Comparison of ENCODE assay signal across 8 cellular contexts in the genomic region with DNA sequence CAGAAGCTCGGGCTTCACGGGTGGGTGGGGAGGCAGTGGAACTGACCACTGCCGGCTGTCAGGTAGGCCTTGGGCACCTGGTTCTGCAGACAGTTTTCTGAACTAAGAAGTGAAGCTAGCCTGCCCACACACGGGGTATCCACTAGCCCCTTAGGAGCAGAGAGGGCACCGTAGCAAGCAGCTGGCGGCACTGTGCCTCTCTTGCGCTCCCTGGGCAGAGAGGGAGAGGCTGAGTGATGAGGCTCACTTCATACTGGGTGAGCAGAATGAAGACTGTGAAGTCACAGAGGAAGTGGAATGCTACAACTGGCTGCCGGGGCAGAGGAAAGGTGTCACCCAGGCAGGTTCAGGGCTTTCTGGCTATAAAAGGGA. TPM values are rescaled to one million over a fixed set of nuclear protein-coding genes. Genes with fewer than 3 reads are reported as not detected.
DNase-seq lines count a peak whose midpoint lies in the region; ATAC-seq, FAIRE-seq and TF ChIP-seq lines count a peak whose summit lies in the region.

No MANE protein-coding gene starts in this region.

- WGBS in GM23248 (ENCODE audit: low coverage in 1 of 2, low lambda C conversion rate in 2 of 2, missing lambda C conversion rate in 2 of 2), 2 experiments = 34 to 37% methylated on average over 7 to 8 of the region's 8 CpGs
- 37% methylated on average over 7 of the region's 8 CpGs; no CpG with 5 or more reads in 1 of the 2 experiments for WGBS in H1 (ENCODE audit: extremely low coverage in 1 of 2, insufficient coverage in 1 of 2, insufficient read length in 1 of 2, insufficient replicate concordance in 2 of 2, low coverage in 1 of 2, low lambda C conversion rate in 2 of 2, missing lambda C conversion rate in 1 of 2), 2 experiments

- no peak for TF ChIP-seq EP300 in H1 (IDR thresholded peaks at IDR 0.05; ENCODE audit: borderline replicate concordance in 1 of 2, low read depth in 2 of 2, low read length in 2 of 2)

- intact Hi-C loops in gastrocnemius medialis (cut with DNase I; ENCODE audit: low total_unique reads) = no loop called here

- DNase-seq in GM23248 = no peak
- no peak for DNase-seq in H1 (ENCODE audit: low read depth in 1 of 2, low spot score in 2 of 2)
- no peak for DNase-seq in gastrocnemius medialis
- no peak for DNase-seq in NCI-H524 treated with DMSO at 0.1 percent for 48 hours (lab: John Stamatoyannopoulos, UW)
- no peak for DNase-seq in KG1 (lab: John Stamatoyannopoulos, UW)

- H2BK120ac ChIP-seq in H1 (replicated peaks; ENCODE audit: low read depth, low read length) = no peak overlapping the region

- CTCF ChIA-PET in H1 (lab: Charles Lee; ENCODE audit: partially characterized antibody) = interaction anchor here (0.7 to 1.5 kb wide), 4 partner anchors 19 to 214 kb away, joined by 3 to 4 read pairs (median 3); no protein-coding TSS in a partner anchor

- in situ Hi-C loops in GM23248 (cut with MboI) = no loop called here
- in situ Hi-C loops in gastrocnemius medialis (cut with MboI; ENCODE audit: low sequenced_read_pairs in 4 of 4) = no loop called here

- H3K79me1 ChIP-seq in H1 (ENCODE audit: low read depth, low read length) = peaks cover 2% of the 10 kb centered on the region; the same call in 1 of the 2 replicates

- H3K56ac ChIP-seq in H1 (replicated peaks; ENCODE audit: insufficient read length, low read depth, low read length) = no peak overlapping the region

- H3K4me1 ChIP-seq in GM23248 (ENCODE audit: insufficient read depth) (peaks cover 9% of the 10 kb centered on the region; the same call in 1 of the 2 replicates), H1 (replicated peaks in 1 of 4; ENCODE audit: control insufficient read depth in 3 of 4, insufficient read depth in 4 of 4, low read length in 3 of 4) (peaks cover under 1 to 9% (median 3%) of the 10 kb centered on the region in 4 experiments), gastrocnemius medialis (peaks cover 19 to 23% of the 10 kb centered on the region in 2 donors)

- no peak overlapping the region for H2BK20ac ChIP-seq in H1 (ENCODE audit: low read length)

- no peak for TF ChIP-seq CTCF in WI38 (IDR thresholded peaks at IDR 0.05; ENCODE audit: low read depth, low read length)
- no peak for TF ChIP-seq CTCF in H1 (IDR thresholded peaks at IDR 0.05; ENCODE audit: control extremely low read depth in 1 of 3, insufficient read depth in 1 of 3, low read depth in 1 of 3, low read length in 3 of 3)
- no peak for TF ChIP-seq CTCF in gastrocnemius medialis (IDR thresholded peaks at IDR 0.05 in 4 of 5, conservative IDR thresholded peaks at IDR 0.05 in 1 of 5)

- peaks cover 19% of the 10 kb centered on the region; the same call in 1 of the 2 replicates for H3K23me2 ChIP-seq in H1 (ENCODE audit: low read depth, low read length)

- no peak overlapping the region for H2BK15ac ChIP-seq in H1 (ENCODE audit: low read length)

- no peak overlapping the region for H3K14ac ChIP-seq in H1 (ENCODE audit: insufficient read length)

- 0 out of 2 replicates have a peak overlapping the region, but pooled peaks have one; percentile 27 for H2BK12ac ChIP-seq in H1 (ENCODE audit: low read depth, low read length)

- FAIRE-seq in H1 (lab: Jason Lieb, UNC) = no peak

- H4K91ac ChIP-seq in H1 (replicated peaks; ENCODE audit: insufficient read length, low read length) = no peak overlapping the region

- H3K18ac ChIP-seq in H1 (ENCODE audit: extremely low read depth, low read length) = 0 out of 2 replicates have a peak overlapping the region, but pooled peaks have one; percentile 51

- no peak overlapping the region for H4K8ac ChIP-seq in H1 (ENCODE audit: extremely low read depth, insufficient read depth, low read length)

- H2AFZ ChIP-seq in GM23248 = peak overlapping the region; percentile 95
- peak overlapping the region; percentile 16 for H2AFZ ChIP-seq in H1 (ENCODE audit: low read length)

- H3K4me3 ChIP-seq in GM23248 (peak overlapping the region; percentile 66; the same call in 1 of the 2 replicates), WI38 (ENCODE audit: low read depth, low read length) (peak overlapping the region; percentile 56), H1 (ENCODE audit: extremely low read depth in 1 of 4, insufficient read depth in 2 of 4, low read depth in 3 of 4, low read length in 4 of 4) (peak overlapping the region; percentile 40 to 64 (median 62)), gastrocnemius medialis (peak overlapping the region; percentile 52 to 61 (median 56))

- no peaks in the 10 kb centered on the region for H3K9me2 ChIP-seq in GM23248 (ENCODE audit: insufficient read depth)

- H3K4me2 ChIP-seq in GM23248 (ENCODE audit: unreplicated experiment) (no peak overlapping the region), H1 (ENCODE audit: insufficient read depth in 1 of 2, low read depth in 2 of 2, low read length in 2 of 2) (peak overlapping the region; percentile 81 to 82)

- no peak overlapping the region for H2BK5ac ChIP-seq in H1 (ENCODE audit: low read depth, low read length)

- POLR2A ChIA-PET in H1 (lab: Charles Lee; ENCODE audit: partially characterized antibody) = interaction anchor here (1.1 to 3.1 kb wide), 3 partner anchors 10 to 124 kb away, joined by 4 to 26 read pairs (median 4); partner anchors contain the start of gene NCAPH

- no peak overlapping the region for H3K4ac ChIP-seq in H1 (replicated peaks; ENCODE audit: insufficient read length, low read depth, low read length)

- H3K79me2 ChIP-seq in GM23248 (ENCODE audit: insufficient read depth) = no peaks in the 10 kb centered on the region
- H3K79me2 ChIP-seq in H1 (ENCODE audit: control insufficient read depth in 1 of 2, insufficient read depth in 2 of 2, low read length in 2 of 2) = no peaks in the 10 kb centered on the region

- TF ChIP-seq POLR2A in H1 (IDR thresholded peaks at IDR 0.05; ENCODE audit: control extremely low read depth in 1 of 2, low read depth in 2 of 2, low read length in 2 of 2) (no peak), gastrocnemius medialis (IDR thresholded peaks at IDR 0.05) (no peak)

- H3K9ac ChIP-seq in GM23248 (no peak overlapping the region), H1 (replicated peaks in 1 of 4; ENCODE audit: extremely low read depth in 1 of 4, low read depth in 3 of 4, low read length in 3 of 4) (peak overlapping the region in 1 of 4 experiments; percentile 26; a peak in 1 of 7 replicates)

- peaks cover 7% of the 10 kb centered on the region; the same call in 1 of the 2 replicates for H3F3A ChIP-seq in GM23248 (ENCODE audit: insufficient read depth)

- H3K27me3 ChIP-seq in GM23248 (replicated peaks; ENCODE audit: insufficient read depth) (peaks cover 24% of the 10 kb centered on the region; the same call in 1 of the 2 replicates), H1 (replicated peaks in 1 of 4; ENCODE audit: control insufficient read depth in 3 of 4, extremely low read depth in 1 of 4, insufficient read depth in 3 of 4, low read length in 3 of 4) (peaks cover under 1 to 32% (median 22%) of the 10 kb centered on the region in 4 experiments), gastrocnemius medialis (peaks cover 38 to 49% (median 45%) of the 10 kb centered on the region in 3 donors)

- ATAC-seq in gastrocnemius medialis = no peak
- ATAC-seq in GM21515 (IDR thresholded peaks at IDR 0.05; ENCODE audit: unreplicated experiment) = no peak
- ATAC-seq in HG03045 (IDR thresholded peaks at IDR 0.05; ENCODE audit: unreplicated experiment) = no peak

- H4K20me1 ChIP-seq in GM23248 (ENCODE audit: insufficient read depth) = no peaks in the 10 kb centered on the region
- H4K20me1 ChIP-seq in H1 (replicated peaks in 1 of 2; ENCODE audit: control insufficient read depth in 1 of 2, insufficient read depth in 2 of 2, low read length in 2 of 2) = no peaks in the 10 kb centered on the region

- no peak overlapping the region for H2AK5ac ChIP-seq in H1 (ENCODE audit: low read depth, low read length)

- TF ChIP-seq RAD21 in H1 (IDR thresholded peaks at IDR 0.05 in 1 of 2, conservative IDR thresholded peaks at IDR 0.05 in 1 of 2; ENCODE audit: low read depth in 2 of 2, low read length in 2 of 2) = no peak

- no peak overlapping the region for H4K5ac ChIP-seq in H1 (ENCODE audit: insufficient read length, low read depth, low read length)

- H3K9me3 ChIP-seq in GM23248 (ENCODE audit: low read depth) (no peaks in the 10 kb centered on the region), H1 (ENCODE audit: insufficient read depth in 2 of 2, low read depth in 1 of 2, low read length in 1 of 2) (no peaks in the 10 kb centered on the region), gastrocnemius medialis (no peaks in the 10 kb centered on the region)

- no peak overlapping the region for H3K23ac ChIP-seq in H1 (ENCODE audit: insufficient read length)

- H3K36me3 ChIP-seq in GM23248 (ENCODE audit: low read depth) (no peaks in the 10 kb centered on the region), H1 (ENCODE audit: control insufficient read depth in 2 of 4, insufficient read depth in 4 of 4, low read length in 3 of 4) (peaks cover 0 to 4% (median 2%) of the 10 kb centered on the region in 4 experiments; a peak in 3 of 8 replicates), gastrocnemius medialis (no peaks in the 10 kb centered on the region)

- H3K27ac ChIP-seq in GM23248 (no peak overlapping the region), H1 (ENCODE audit: low read depth, low read length) (no peak overlapping the region), gastrocnemius medialis (peak overlapping the region in 3 of 4 donors; percentile 48 to 61 (median 50))

RNA-seq across cellular contexts. Expression of gene ITPRIPL1, which starts 0.8 kb away (rescaled TPM):
- total RNA-seq in GM23248 (2014; rRNA removed; shearing (Covaris generic)) = 0.25 and 0.32 TPM in 2 replicates
- polyA plus RNA-seq in GM23248 (2016; fragmentation: Nextera tagmentation; extraction: Ambion mirVana) = 0.06 and 0.19 TPM in 2 replicates
- total RNA-seq in H1 (2021; fragmentation: NEBNext Ultra II Directional; extraction: Animal tissue kit (Norgen Biotek cat#: 25700)) = 16.1 and 17.1 TPM in 2 replicates
- polyA plus RNA-seq in H1 (2011; rRNA removed) = 10.6 and 11.7 TPM in 2 replicates
- 9.4 TPM for polyA plus RNA-seq in H1 (2011; cell fraction: cytosol; rRNA removed)
- 9.1 TPM for polyA plus RNA-seq in H1 (2011; cell fraction: nucleus; rRNA removed)
- 9.1 to 12.1 TPM (median 10.8 TPM) in 4 replicates for polyA plus RNA-seq in H1 (2012, experiment 1 of 2)
- 8.0 TPM for polyA plus RNA-seq in H1 (2012, experiment 2 of 2)
- polyA plus RNA-seq in H1 (2013, experiment 1 of 2) = 12.0 TPM
- 12.6 TPM for polyA plus RNA-seq in H1 (2013, experiment 2 of 2)
- 13.1 and 15.6 TPM in 2 replicates for polyA minus RNA-seq in H1 (2011; rRNA and poly(A)+ RNA removed)
- polyA minus RNA-seq in H1 (2011; cell fraction: cytosol; rRNA and poly(A)+ RNA removed) = 7.6 TPM
- 7.1 TPM for polyA minus RNA-seq in H1 (2011; cell fraction: nucleus; rRNA and poly(A)+ RNA removed)
- 1 to 10 TPM in 1 of 4 donors, under 1 TPM in 2, not detected in 1; 0.75 to 2.1 (median 0.82) TPM for total RNA-seq in gastrocnemius medialis

RNA-seq across cellular contexts. Expression of gene NCAPH, which starts 9.7 kb away (rescaled TPM):
- 2.9 and 6.8 TPM in 2 replicates for total RNA-seq in GM23248 (2014; rRNA removed; shearing (Covaris generic))
- polyA plus RNA-seq in GM23248 (2016; fragmentation: Nextera tagmentation; extraction: Ambion mirVana) (8.0 and 8.6 TPM in 2 replicates), H1 (2011; rRNA removed) (43.8 and 46.6 TPM in 2 replicates)
- total RNA-seq in H1 (2021; fragmentation: NEBNext Ultra II Directional; extraction: Animal tissue kit (Norgen Biotek cat#: 25700)) = 55.7 and 63.1 TPM in 2 replicates
- 46.7 TPM for polyA plus RNA-seq in H1 (2011; cell fraction: cytosol; rRNA removed)
- 41.8 TPM for polyA plus RNA-seq in H1 (2011; cell fraction: nucleus; rRNA removed)
- 46.3 to 53.8 TPM (median 50.9 TPM) in 4 replicates for polyA plus RNA-seq in H1 (2012, experiment 1 of 2)
- polyA plus RNA-seq in H1 (2012, experiment 2 of 2) = 17.3 TPM
- polyA plus RNA-seq in H1 (2013, experiment 1 of 2) = 38.4 TPM
- 37.9 TPM for polyA plus RNA-seq in H1 (2013, experiment 2 of 2)
- 45.3 and 46.0 TPM in 2 replicates for polyA minus RNA-seq in H1 (2011; rRNA and poly(A)+ RNA removed)
- polyA minus RNA-seq in H1 (2011; cell fraction: cytosol; rRNA and poly(A)+ RNA removed) = 31.8 TPM
- polyA minus RNA-seq in H1 (2011; cell fraction: nucleus; rRNA and poly(A)+ RNA removed) = 27.8 TPM
- total RNA-seq in gastrocnemius medialis = 1 to 10 TPM in 1 of 4 donors, under 1 TPM in 3; 0.38 to 2.1 (median 0.54) TPM

RNA-seq across cellular contexts. Expression of gene SNRNP200, which starts 20.5 kb away (rescaled TPM):
- total RNA-seq in GM23248 (2014; rRNA removed; shearing (Covaris generic)) = 30.6 and 34.2 TPM in 2 replicates
- 40.5 and 41.8 TPM in 2 replicates for polyA plus RNA-seq in GM23248 (2016; fragmentation: Nextera tagmentation; extraction: Ambion mirVana)
- 190 and 199 TPM in 2 replicates for total RNA-seq in H1 (2021; fragmentation: NEBNext Ultra II Directional; extraction: Animal tissue kit (Norgen Biotek cat#: 25700))
- polyA plus RNA-seq in H1 (2011; rRNA removed) = 289 and 302 TPM in 2 replicates
- polyA plus RNA-seq in H1 (2011; cell fraction: cytosol; rRNA removed) = 285 TPM
- polyA plus RNA-seq in H1 (2011; cell fraction: nucleus; rRNA removed) = 577 TPM
- polyA plus RNA-seq in H1 (2012, experiment 1 of 2) = 182 to 258 TPM (median 247 TPM) in 4 replicates
- polyA plus RNA-seq in H1 (2012, experiment 2 of 2) = 34.1 TPM
- polyA plus RNA-seq in H1 (2013, experiment 1 of 2) = 88.0 TPM
- 74.0 TPM for polyA plus RNA-seq in H1 (2013, experiment 2 of 2)
- polyA minus RNA-seq in H1 (2011; rRNA and poly(A)+ RNA removed) = 522 and 583 TPM in 2 replicates
- polyA minus RNA-seq in H1 (2011; cell fraction: cytosol; rRNA and poly(A)+ RNA removed) = 178 TPM
- 183 TPM for polyA minus RNA-seq in H1 (2011; cell fraction: nucleus; rRNA and poly(A)+ RNA removed)
- 10 to 100 TPM; 51.1 to 89.8 (median 67.4) TPM for total RNA-seq in gastrocnemius medialis

RNA-seq across cellular contexts. Expression of gene CIAO1, which starts 59.8 kb away (rescaled TPM):
- 110 and 126 TPM in 2 replicates for total RNA-seq in GM23248 (2014; rRNA removed; shearing (Covaris generic))
- polyA plus RNA-seq in GM23248 (2016; fragmentation: Nextera tagmentation; extraction: Ambion mirVana) (69.3 and 71.1 TPM in 2 replicates), H1 (2011; rRNA removed) (99.2 and 113 TPM in 2 replicates)
- total RNA-seq in H1 (2021; fragmentation: NEBNext Ultra II Directional; extraction: Animal tissue kit (Norgen Biotek cat#: 25700)) = 63.7 and 69.9 TPM in 2 replicates
- 110 TPM for polyA plus RNA-seq in H1 (2011; cell fraction: cytosol; rRNA removed)
- 89.6 TPM for polyA plus RNA-seq in H1 (2011; cell fraction: nucleus; rRNA removed)
- 56.8 to 65.7 TPM (median 60.0 TPM) in 4 replicates for polyA plus RNA-seq in H1 (2012, experiment 1 of 2)
- 58.6 TPM for polyA plus RNA-seq in H1 (2012, experiment 2 of 2)
- polyA plus RNA-seq in H1 (2013, experiment 1 of 2) = 40.7 TPM
- 38.5 TPM for polyA plus RNA-seq in H1 (2013, experiment 2 of 2)
- polyA minus RNA-seq in H1 (2011; rRNA and poly(A)+ RNA removed) = 124 and 131 TPM in 2 replicates
- polyA minus RNA-seq in H1 (2011; cell fraction: cytosol; rRNA and poly(A)+ RNA removed) = 51.7 TPM
- polyA minus RNA-seq in H1 (2011; cell fraction: nucleus; rRNA and poly(A)+ RNA removed) = 51.3 TPM
- total RNA-seq in gastrocnemius medialis = 100 to 1,000 TPM in 1 of 4 donors, 10 to 100 TPM in 3; 73.5 to 102 (median 95.6) TPM

Comparison
In these comparisons a context has a peak if more than half of its experiments do, and no peak if none do; other contexts are left out.
1. H3K27ac ChIP-seq: peak in gastrocnemius medialis (3 of 4); none in GM23248 (single experiment) and H1 (single experiment).
2. Peak in every context shown above with its lines, with median percentiles within 50 percentile points of each other: H3K4me3 ChIP-seq.